9 cellular contexts compared by ENCODE assay signal in the genomic region with DNA sequence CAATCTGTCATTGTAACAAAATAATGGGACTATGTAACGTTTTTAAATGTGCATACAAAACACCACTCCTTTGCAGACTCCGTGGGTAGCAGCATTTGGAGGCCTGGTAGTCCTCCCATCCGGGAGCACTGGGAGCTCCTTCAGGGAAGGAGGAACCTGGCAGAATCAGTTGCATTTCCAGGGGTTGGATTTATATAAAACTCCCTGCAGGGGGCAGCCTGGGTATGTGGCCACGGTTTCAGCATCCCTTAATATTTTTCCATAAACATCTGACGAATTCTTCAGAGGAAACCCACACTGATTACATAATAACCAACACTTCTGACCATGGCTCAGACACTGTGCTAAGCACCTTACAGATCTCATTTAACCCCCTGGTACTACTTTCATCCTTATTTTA. TPM values are rescaled to one million over a fixed set of nuclear protein-coding genes. Genes with fewer than 3 reads are reported as not detected.
DNase-seq lines count a peak whose midpoint lies in the region; ATAC-seq and TF ChIP-seq lines count a peak whose summit lies in the region.
"Had no signal": no experiment of that assay in that cellular context is flagged by ENCODE, and none has a peak within 500 bp of the region (broad histone marks: within the 10 kb centered on the region; RNA-seq: fewer than 3 reads in every experiment).

No MANE protein-coding gene starts in this region.

- TF ChIP-seq CTCF in HFF-Myc (IDR thresholded peaks at IDR 0.05; ENCODE audit: low read depth, low read length, missing control alignments) (peak; percentile 30), astrocyte of the cerebellum (IDR thresholded peaks at IDR 0.05; ENCODE audit: low read depth, low read length, missing control alignments) (peak; percentile 33), kidney epithelial cell (IDR thresholded peaks at IDR 0.05; ENCODE audit: insufficient read depth, low read length, poor library complexity, severe bottlenecking) (peak; percentile 30)

- H3K4me3 ChIP-seq in HFF-Myc (replicated peaks; ENCODE audit: low read depth, low read length) = no peak overlapping the region
- no peak overlapping the region for H3K4me3 ChIP-seq in astrocyte of the cerebellum (ENCODE audit: low read depth, low read length)
- H3K4me3 ChIP-seq in kidney epithelial cell (ENCODE audit: low read depth, low read length) = no peak overlapping the region

- DNase-seq in AG08396 (ENCODE audit: low spot score) (peak; percentile 56), HFF-Myc (ENCODE audit: extremely low read depth, low read depth) (no peak), astrocyte of the cerebellum (ENCODE audit: low read depth) (no peak), kidney epithelial cell (ENCODE audit: low read depth) (no peak), DMS79 treated with DMSO at 0.1 percent for 48 hours (lab: John Stamatoyannopoulos, UW) (no peak)
- DNase-seq in stimulated activated CD4-positive, alpha-beta T cell treated with anti-CD3 and anti-CD28 coated beads, Interleukin-1b, Interleukin-23, amount 100 ng/mL, for 48 hours = no peak
- DNase-seq: stimulated activated naive CD8-positive, alpha-beta T cell treated with anti-CD3 and anti-CD28 coated beads, Interleukin-15, amount 100 ng/mL, for 72 hours had no signal

- ATAC-seq in GM21515 (IDR thresholded peaks at IDR 0.05; ENCODE audit: unreplicated experiment) (no peak), GM19324 (IDR thresholded peaks at IDR 0.05; ENCODE audit: low FRiP score, unreplicated experiment) (no peak)
- ATAC-seq: stimulated activated naive CD8-positive, alpha-beta T cell treated with anti-CD3 and anti-CD28 coated beads, Interleukin-15, amount 100 ng/mL, for 72 hours had no signal

- H3K27me3 ChIP-seq in kidney epithelial cell (ENCODE audit: control insufficient read depth, insufficient read depth, low read length) = no peaks in the 10 kb centered on the region

- in situ Hi-C loops in astrocyte of the cerebellum (cut with HindIII; ENCODE audit: low sequenced_read_pairs) = no loop called here

- H3K36me3 ChIP-seq in kidney epithelial cell (ENCODE audit: control insufficient read depth, insufficient read depth, low read length) = no peaks in the 10 kb centered on the region

RNA-seq across cellular contexts. Expression of gene AFAP1L1, which starts 6.1 kb away (rescaled TPM):
- 15.3 and 15.5 TPM in 2 replicates for total RNA-seq in kidney epithelial cell
